ENCODE assay signal across 20 cellular contexts in the genomic region with DNA sequence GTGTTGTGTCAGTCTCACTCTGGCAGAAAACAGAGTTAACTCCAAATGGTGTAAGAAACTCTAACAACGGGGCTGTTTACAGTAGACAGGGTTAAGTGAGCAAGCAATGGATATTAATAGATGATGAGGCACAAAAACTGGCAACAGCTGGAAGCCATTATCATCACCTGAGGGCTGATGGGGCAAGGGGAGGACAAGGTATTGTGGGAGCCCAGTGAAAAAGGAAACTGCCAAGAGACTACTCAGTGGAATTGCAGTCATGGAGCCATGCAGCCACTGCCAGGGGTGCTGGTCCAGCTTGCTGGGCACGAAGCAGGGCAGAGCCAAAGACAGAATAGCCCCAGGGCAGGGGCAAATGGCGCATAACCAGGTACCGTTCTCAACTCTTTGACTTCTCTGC.
DNase-seq lines count a peak whose midpoint lies in the region; ATAC-seq, FAIRE-seq and TF ChIP-seq lines count a peak whose summit lies in the region.
"Had no signal": no experiment of that assay in that cellular context is flagged by ENCODE, and none has a peak within 500 bp of the region (broad histone marks: within the 10 kb centered on the region; RNA-seq: fewer than 3 reads in every experiment).

No MANE protein-coding gene starts in this region.

- H3K56ac ChIP-seq in IMR-90 (ENCODE audit: extremely low read depth, insufficient read depth, low read length) = no peak overlapping the region

- H2AK9ac ChIP-seq in IMR-90 (replicated peaks; ENCODE audit: low read depth, low read length, poor library complexity) = no peak overlapping the region

- 0 out of 2 replicates have a peak overlapping the region, but pooled peaks have one; percentile 20 for H3K4me2 ChIP-seq in IMR-90 (ENCODE audit: low read depth, low read length)
- H3K4me2 ChIP-seq in keratinocyte (ENCODE audit: control insufficient read depth, extremely low read depth, insufficient read depth, low read depth, low read length) = no peak overlapping the region

- H3K27ac ChIP-seq in IMR-90 (ENCODE audit: insufficient read depth, low read length) (no peak overlapping the region), keratinocyte (ENCODE audit: control insufficient read depth, insufficient read depth, low read length) (no peak overlapping the region)
- H3K27ac ChIP-seq: SJCRH30 had no signal

- no peak for TF ChIP-seq RAD21 in IMR-90 (IDR thresholded peaks at IDR 0.05; ENCODE audit: low read length)

- no peaks in the 10 kb centered on the region for H3K9me3 ChIP-seq in IMR-90 (ENCODE audit: control insufficient read depth, insufficient read depth, low read length)
- no peaks in the 10 kb centered on the region for H3K9me3 ChIP-seq in keratinocyte (ENCODE audit: control insufficient read depth, low read depth, low read length)
- H3K9me3 ChIP-seq: Caco-2, SJCRH30 had no signal

- TF ChIP-seq CTCF in IMR-90 (conservative IDR thresholded peaks at IDR 0.05; ENCODE audit: low read depth, low read length) = no peak
- TF ChIP-seq CTCF in keratinocyte (optimal IDR thresholded peaks at IDR 0.05 in 1 of 3, IDR thresholded peaks at IDR 0.05 in 1 of 3, conservative IDR thresholded peaks at IDR 0.05 in 1 of 3; ENCODE audit: extremely low read depth in 1 of 3, insufficient read depth in 2 of 3, low read length in 3 of 3) = no peak
- TF ChIP-seq CTCF in osteocyte (IDR thresholded peaks at IDR 0.05) = no peak
- no peak for TF ChIP-seq CTCF in D721Med (IDR thresholded peaks at IDR 0.05; ENCODE audit: insufficient read depth, missing control alignments)
- no peak for TF ChIP-seq CTCF in nephron progenitor cell (IDR thresholded peaks at IDR 0.05)

- no peak overlapping the region for H3K4me3 ChIP-seq in IMR-90 (ENCODE audit: insufficient read depth, low read depth, low read length)
- H3K4me3 ChIP-seq in keratinocyte (ENCODE audit: control insufficient read depth in 2 of 3, extremely low read depth in 1 of 3, insufficient read depth in 2 of 3, low read depth in 1 of 3, low read length in 3 of 3) = no peak overlapping the region
- H3K4me3 ChIP-seq: SJCRH30 had no signal

- in situ Hi-C loops in IMR-90 (cut with MboI; ENCODE audit: low sequenced_read_pairs) = no loop called here

- H3K14ac ChIP-seq in IMR-90 (replicated peaks; ENCODE audit: low read depth, low read length) = 0 out of 2 replicates have a peak overlapping the region, but pooled peaks have one; percentile 37

- H3K36me3 ChIP-seq in IMR-90 (ENCODE audit: control insufficient read depth, insufficient read depth, low read length) = no peaks in the 10 kb centered on the region
- H3K36me3 ChIP-seq in keratinocyte (ENCODE audit: control insufficient read depth in 2 of 2, extremely low read depth in 1 of 2, insufficient read depth in 2 of 2, low read length in 2 of 2) = no peaks in the 10 kb centered on the region
- H3K36me3 ChIP-seq: SJCRH30 had no signal

- 0 out of 2 replicates have a peak overlapping the region, but pooled peaks have one; percentile 14 for H2AK5ac ChIP-seq in IMR-90 (ENCODE audit: low read depth, low read length)

- no peaks in the 10 kb centered on the region for H3K9me3 Mint-ChIP-seq in osteocyte (ENCODE audit: unreplicated experiment)
- peaks cover 3% of the 10 kb centered on the region for H3K9me3 Mint-ChIP-seq in nephron progenitor cell

- no peak overlapping the region for H2BK120ac ChIP-seq in IMR-90 (ENCODE audit: low read depth, low read length)

- H3K4me3 Mint-ChIP-seq in osteocyte (ENCODE audit: unreplicated experiment) (no peak overlapping the region), nephron progenitor cell (no peak overlapping the region)
- H3K4me3 Mint-ChIP-seq: CD14-positive monocyte had no signal

- H3K79me2 ChIP-seq in keratinocyte (ENCODE audit: control insufficient read depth, insufficient read depth, low read length) = no peaks in the 10 kb centered on the region

- H4K20me1 ChIP-seq in IMR-90 (ENCODE audit: insufficient read depth, low read length) = peaks cover 5% of the 10 kb centered on the region; the same call in 1 of the 2 replicates
- no peaks in the 10 kb centered on the region for H4K20me1 ChIP-seq in keratinocyte (ENCODE audit: control insufficient read depth, extremely low read depth, insufficient read depth, low read length)

- no peak overlapping the region for H2BK20ac ChIP-seq in IMR-90 (ENCODE audit: low read depth, low read length)

- H4K91ac ChIP-seq in IMR-90 (ENCODE audit: insufficient read depth, low read depth, low read length) = no peak overlapping the region

- H3K27me3 Mint-ChIP-seq in osteocyte (ENCODE audit: unreplicated experiment) (no peaks in the 10 kb centered on the region), nephron progenitor cell (ENCODE audit: low read depth, poor library complexity) (no peaks in the 10 kb centered on the region)

- H3K18ac ChIP-seq in IMR-90 (ENCODE audit: low read depth, low read length) = no peak overlapping the region; the same call in 1 of the 2 replicates

- peaks cover 2 to 4% of the 10 kb centered on the region in 2 experiments; a peak in 3 of 4 replicates for H3K79me1 ChIP-seq in IMR-90 (ENCODE audit: low read depth in 1 of 2, low read length in 2 of 2)

- POLR2A ChIA-PET in IMR-90 (lab: Charles Lee; ENCODE audit: unreplicated experiment) = no interaction called here

- H2BK5ac ChIP-seq in IMR-90 (ENCODE audit: low read depth, low read length, poor library complexity, severe bottlenecking) = no peak overlapping the region

- dilution Hi-C loops in IMR-90 (cut with HindIII; ENCODE audit: low sequenced_read_pairs, unreplicated experiment) = no loop called here
- dilution Hi-C loops in keratinocyte (cut with MboI; ENCODE audit: extremely low pct_ligation_motif_present, low sequenced_read_pairs) = no loop called here

- 55% methylated on average over 1 of the region's 4 CpGs; no CpG with 5 or more reads in 1 of the 2 experiments for WGBS in IMR-90 (ENCODE audit: extremely low coverage in 2 of 2, insufficient read length in 1 of 2), 2 experiments

- no TSS peak for BruUV-seq in IMR-90 (replicated peaks; lab: Mats Ljungman, UMichigan)

- H3K36me3 Mint-ChIP-seq in osteocyte (ENCODE audit: unreplicated experiment) = peaks cover 3% of the 10 kb centered on the region
- H3K36me3 Mint-ChIP-seq in nephron progenitor cell (ENCODE audit: low read depth) = no peaks in the 10 kb centered on the region
- H3K36me3 Mint-ChIP-seq: CD14-positive monocyte had no signal

- H3K27ac Mint-ChIP-seq in osteocyte (ENCODE audit: unreplicated experiment) = peak overlapping the region; percentile 42
- no peak overlapping the region for H3K27ac Mint-ChIP-seq in nephron progenitor cell
- H3K27ac Mint-ChIP-seq: CD14-positive monocyte had no signal

- H3K27me3 ChIP-seq in IMR-90 (ENCODE audit: control insufficient read depth, insufficient read depth, low read length) (no peaks in the 10 kb centered on the region), keratinocyte (ENCODE audit: control insufficient read depth, extremely low read depth, insufficient read depth, low read length) (no peaks in the 10 kb centered on the region)
- H3K27me3 ChIP-seq: SJCRH30 had no signal

- H3K4ac ChIP-seq in IMR-90 (ENCODE audit: low read depth, low read length) = no peak overlapping the region

- peaks cover 49% of the 10 kb centered on the region for H3K4me1 Mint-ChIP-seq in osteocyte (ENCODE audit: unreplicated experiment)
- peaks cover 4% of the 10 kb centered on the region for H3K4me1 Mint-ChIP-seq in nephron progenitor cell

- no peak overlapping the region for H4K5ac ChIP-seq in IMR-90 (ENCODE audit: low read depth, low read length)

- no peak overlapping the region for H3K23ac ChIP-seq in IMR-90 (ENCODE audit: low read depth, low read length)

- FAIRE-seq in keratinocyte (lab: Jason Lieb, UNC) (no peak), D721Med (lab: Jason Lieb, UNC) (no peak)

- intact Hi-C loops in IMR-90 (cut with micrococcal nuclease) = no loop called here

- no peak for TF ChIP-seq POLR2A in IMR-90 (IDR thresholded peaks at IDR 0.05; ENCODE audit: low read depth, low read length)

- H3K9ac ChIP-seq in IMR-90 (ENCODE audit: low read depth, low read length) = no peak overlapping the region
- H3K9ac ChIP-seq in keratinocyte (ENCODE audit: control insufficient read depth, extremely low read depth, insufficient read depth, low read length) = no peak overlapping the region

- H2AFZ ChIP-seq in IMR-90 (replicated peaks; ENCODE audit: low read length, poor library complexity) (no peak overlapping the region), keratinocyte (ENCODE audit: control insufficient read depth, low read length) (peak overlapping the region; percentile 19)

- H3K9me1 ChIP-seq in IMR-90 (ENCODE audit: insufficient read depth, low read length) (peaks cover 9% of the 10 kb centered on the region; the same call in 1 of the 2 replicates), keratinocyte (ENCODE audit: control insufficient read depth, extremely low read depth, insufficient read depth, low read length) (no peaks in the 10 kb centered on the region)

- peaks cover 10% of the 10 kb centered on the region for H3K4me1 ChIP-seq in IMR-90 (ENCODE audit: control insufficient read depth, insufficient read depth, low read length)
- H3K4me1 ChIP-seq in keratinocyte (ENCODE audit: control insufficient read depth, extremely low read depth, insufficient read depth, low read length) = peaks cover 16% of the 10 kb centered on the region

- CTCF ChIA-PET in IMR-90 (lab: Yijun Ruan, JAX) = no interaction called here

- peak; percentile 48 for DNase-seq in IMR-90
- peak; percentile 66 for DNase-seq in RPMI7951 (ENCODE audit: low read depth)
- no peak for DNase-seq in keratinocyte (ENCODE audit: low read depth, low spot score)
- no peak for DNase-seq in osteocyte (ENCODE audit: extremely low spot score, unreplicated experiment)
- DNase-seq in D721Med (ENCODE audit: insufficient read length, low spot score) = no peak
- DNase-seq in nephron progenitor cell = no peak
- DNase-seq: AML-193, Caco-2, EL, H7, KG1, MM.1S, NCI-H1092 treated with DMSO at 0.1 percent for 48 hours, NCI-H1694, NCI-H2227 treated with DMSO at 0.1 percent for 48 hours, NCI-H526 treated with DMSO at 0.1 percent for 48 hours, RPMI8226, SJCRH30 had no signal

- peak; percentile 11 for ATAC-seq in IMR-90 (ENCODE audit: low read depth)
- ATAC-seq in GM21723 (IDR thresholded peaks at IDR 0.05; ENCODE audit: unreplicated experiment) = no peak

- no peak overlapping the region for H2BK15ac ChIP-seq in IMR-90 (ENCODE audit: low read depth, low read length)

- H4K8ac ChIP-seq in IMR-90 (ENCODE audit: low read depth in 2 of 2, low read length in 2 of 2) = no peak overlapping the region

TF ChIP-seq in IMR-90, 13 proteins besides CTCF, POLR2A, EP300 and RAD21:
- TF ChIP-seq FOS (IDR thresholded peaks at IDR 0.05; ENCODE audit: low read depth, low read length) = no peak
- TF ChIP-seq MXI1 (IDR thresholded peaks at IDR 0.05; ENCODE audit: borderline replicate concordance, low read depth, low read length) = no peak
- TF ChIP-seq NFE2L2 (IDR thresholded peaks at IDR 0.05; ENCODE audit: low read depth, low read length) = no peak

Comparison
In these comparisons a context has a peak if more than half of its experiments do, and no peak if none do; other contexts are left out.
1. DNase-seq: peak in IMR-90 (single experiment) and RPMI7951 (single experiment); none in keratinocyte (single experiment), osteocyte (single experiment), D721Med (single experiment) and nephron progenitor cell (single experiment).